Comparison of ENCODE assay signal across 27 cellular contexts in the genomic region with DNA sequence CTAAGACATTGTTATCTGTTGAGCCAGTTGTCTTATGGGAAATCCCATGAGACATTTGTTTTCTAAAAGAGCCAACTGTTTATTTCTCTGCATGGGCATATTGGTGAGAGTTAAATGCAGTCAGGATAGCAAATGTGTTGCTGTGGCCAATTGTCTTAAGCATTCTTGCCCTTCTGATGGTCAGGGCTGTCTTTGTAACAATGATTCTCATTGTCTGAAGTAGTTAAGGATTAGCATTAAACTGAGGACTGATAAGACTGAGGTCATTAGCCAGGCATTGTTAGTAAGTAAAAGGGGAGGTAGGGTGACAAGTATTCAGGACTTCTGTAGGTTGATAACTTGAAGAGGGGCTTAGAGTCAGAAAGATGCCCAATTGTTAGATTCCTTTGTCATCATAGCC. TPM values are rescaled to one million over a fixed set of nuclear protein-coding genes. Genes with fewer than 3 reads are reported as not detected.
"Had no signal": no experiment of that assay in that cellular context is flagged by ENCODE, and none has a peak within 500 bp of the region (broad histone marks: within the 10 kb centered on the region; RNA-seq: fewer than 3 reads in every experiment).

No MANE protein-coding gene starts in this region.

- H3K4me3 Mint-ChIP-seq: immature natural killer cell; naive B cell; nephron; stimulated activated naive B cell treated with anti-CD40 and anti-IgM and Interleukin-4, amounts not matched to agents 10 μg/mL and 1 μg/mL and 100 μg/mL, for 72 hours; stimulated activated naive CD8-positive, alpha-beta T cell treated with anti-CD3 and anti-CD28 coated beads, Interleukin-15, amount 100 ng/mL, for 72 hours; type B pancreatic cell had no signal

- H3K9me3 Mint-ChIP-seq: immature natural killer cell; nephron; stimulated activated naive B cell treated with anti-CD40 and anti-IgM and Interleukin-4, amounts not matched to agents 10 μg/mL and 1 μg/mL and 100 μg/mL, for 72 hours; stimulated activated naive CD8-positive, alpha-beta T cell treated with anti-CD3 and anti-CD28 coated beads, Interleukin-15, amount 100 ng/mL, for 72 hours had no signal

- H3K36me3 Mint-ChIP-seq: immature natural killer cell, naive B cell, type B pancreatic cell had no signal

- H3K4me1 ChIP-seq: esophagus squamous epithelium, gastroesophageal sphincter, right atrium auricular region, sigmoid colon had no signal

- H3K79me2 ChIP-seq: parathyroid adenoma had no signal

- H3K27me3 Mint-ChIP-seq: type B pancreatic cell had no signal

- H3K9ac ChIP-seq: parathyroid adenoma had no signal

- H3K27ac Mint-ChIP-seq: immature natural killer cell; nephron; stimulated activated naive B cell treated with anti-CD40 and anti-IgM and Interleukin-4, amounts not matched to agents 10 μg/mL and 1 μg/mL and 100 μg/mL, for 72 hours; stimulated activated naive CD8-positive, alpha-beta T cell treated with anti-CD3 and anti-CD28 coated beads, Interleukin-15, amount 100 ng/mL, for 72 hours; type B pancreatic cell had no signal

- DNase-seq: cortex of kidney; effector memory CD4-positive, alpha-beta T cell; esophagus squamous epithelium; foreskin fibroblast; glutamatergic neuron; immature natural killer cell; kidney; left colon; left ventricle myocardium superior; mesenchymal stem cell; naive B cell; sigmoid colon; stimulated activated CD4-positive, alpha-beta T cell treated with anti-CD3 and anti-CD28 coated beads, Interleukin-2, amount 100 ng/mL, for 24 hours; stimulated activated CD4-positive, alpha-beta T cell treated with anti-CD3 and anti-CD28 coated beads, Interleukin-4, amount 100 ng/mL, for 4 hours; stimulated activated naive B cell treated with anti-CD40 and anti-IgM and Interleukin-4, amounts not matched to agents 10 μg/mL and 1 μg/mL and 100 μg/mL, for 72 hours; stimulated activated naive CD8-positive, alpha-beta T cell treated with anti-CD3 and anti-CD28 coated beads, Interleukin-15, amount 100 ng/mL, for 72 hours had no signal

- H3K9me3 ChIP-seq: esophagus squamous epithelium, gastroesophageal sphincter, right atrium auricular region, sigmoid colon had no signal

- ATAC-seq: gastroesophageal sphincter; left colon; left ventricle myocardium superior; stimulated activated naive B cell treated with anti-CD40 and anti-IgM and Interleukin-4, amounts not matched to agents 10 μg/mL and 1 μg/mL and 100 μg/mL, for 72 hours; stimulated activated naive CD8-positive, alpha-beta T cell treated with anti-CD3 and anti-CD28 coated beads, Interleukin-15, amount 100 ng/mL, for 72 hours had no signal

- H3K4me3 ChIP-seq: esophagus squamous epithelium, gastroesophageal sphincter, lung, right atrium auricular region, sigmoid colon, skin epidermis had no signal

- H3K27me3 ChIP-seq: esophagus squamous epithelium, gastroesophageal sphincter, right atrium auricular region, sigmoid colon had no signal

- H3K36me3 ChIP-seq: esophagus squamous epithelium, gastroesophageal sphincter, right atrium auricular region, sigmoid colon had no signal

- H3K27ac ChIP-seq: epithelial cell of prostate, esophagus squamous epithelium, gastroesophageal sphincter, parathyroid adenoma, right atrium auricular region, sigmoid colon, skin epidermis had no signal

- H3K4me1 Mint-ChIP-seq: immature natural killer cell; naive B cell; nephron; stimulated activated naive B cell treated with anti-CD40 and anti-IgM and Interleukin-4, amounts not matched to agents 10 μg/mL and 1 μg/mL and 100 μg/mL, for 72 hours; stimulated activated naive CD8-positive, alpha-beta T cell treated with anti-CD3 and anti-CD28 coated beads, Interleukin-15, amount 100 ng/mL, for 72 hours had no signal

RNA-seq across cellular contexts. Expression of a gene that starts 13.0 kb away (rescaled TPM):
- total RNA-seq: chondrocyte, esophagus squamous epithelium, gastroesophageal sphincter, left colon, left ventricle myocardium superior, omental fat pad, right atrium auricular region, sigmoid colon, subcutaneous adipose tissue had no signal
- polyA plus RNA-seq: immature natural killer cell, sigmoid colon had no signal
